13 cellular contexts compared by ENCODE assay signal in the genomic region with DNA sequence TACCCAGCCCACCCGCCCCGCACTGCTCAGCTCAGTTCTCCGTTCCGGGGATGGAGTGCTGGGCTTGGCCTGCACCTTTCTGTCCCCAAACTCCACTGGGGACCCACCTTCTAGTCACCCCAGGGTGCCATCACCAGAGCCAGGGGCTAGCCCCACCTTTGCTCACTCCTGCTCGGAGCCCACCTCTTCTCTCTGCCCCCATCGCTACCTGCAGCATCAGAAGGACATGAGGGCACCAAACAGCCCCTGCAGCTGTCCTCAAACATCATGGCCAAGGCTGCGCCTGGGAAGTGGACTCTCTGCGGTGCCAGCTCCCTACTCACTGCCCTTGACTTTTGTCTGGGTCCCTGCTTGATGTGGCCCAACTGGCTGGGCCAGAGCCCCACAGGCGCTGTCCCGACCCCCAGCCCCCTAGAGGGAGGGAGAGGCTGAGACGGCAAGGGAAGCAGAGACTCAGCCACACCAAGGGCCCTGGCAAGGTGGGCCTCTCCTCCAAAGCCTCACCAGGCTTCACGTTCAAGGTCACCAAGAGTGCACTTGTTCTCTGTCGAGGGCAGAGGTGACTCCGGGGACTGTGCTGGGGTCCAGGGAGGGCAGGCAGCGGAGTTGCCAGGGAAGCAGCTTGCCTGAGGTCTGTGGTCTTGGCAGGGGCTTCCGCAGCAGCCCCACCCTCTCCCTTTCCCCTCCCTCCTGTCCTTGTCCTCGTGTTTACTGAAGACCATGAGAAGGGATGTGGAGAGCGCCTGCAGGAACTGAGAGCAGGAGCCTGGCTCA. TPM values are rescaled to one million over a fixed set of nuclear protein-coding genes. Genes with fewer than 3 reads are reported as not detected.
"Had no signal": no experiment of that assay in that cellular context is flagged by ENCODE, and none has a peak within 500 bp of the region (broad histone marks: within the 10 kb centered on the region; RNA-seq: fewer than 3 reads in every experiment).

No MANE protein-coding gene starts in this region.

RNA-seq across cellular contexts. Expression of a gene that starts 13.6 kb away (rescaled TPM):
- total RNA-seq: activated CD8-positive, alpha-beta memory T cell treated with anti-CD3 and anti-CD28 coated beads, Interleukin-2, amount 10 ng/mL, durations not matched to agents 7 days and 5 days; activated T-helper 2 cell treated with anti-CD3 and anti-CD28 coated beads, Interferon-gamma antibody, Interleukin-2, Interleukin-4, amounts not matched to agents 10 μg/mL and 5 μg/mL and 100 μg/mL, durations not matched to agents 14 hours and 24 hours and 36 hours; ascending aorta; breast epithelium; endothelial cell of umbilical vein; esophagus squamous epithelium; heart right ventricle; left ventricle myocardium superior; mucosa of gallbladder; renal cortical epithelial cell; transverse colon had no signal
- polyA plus RNA-seq: adipose tissue, endothelial cell of umbilical vein, heart right ventricle, immature natural killer cell had no signal

RNA-seq across cellular contexts. Expression of a gene that starts 41.7 kb away (rescaled TPM):
- total RNA-seq: activated CD8-positive, alpha-beta memory T cell treated with anti-CD3 and anti-CD28 coated beads, Interleukin-2, amount 10 ng/mL, durations not matched to agents 7 days and 5 days; activated T-helper 2 cell treated with anti-CD3 and anti-CD28 coated beads, Interferon-gamma antibody, Interleukin-2, Interleukin-4, amounts not matched to agents 10 μg/mL and 5 μg/mL and 100 μg/mL, durations not matched to agents 14 hours and 24 hours and 36 hours; ascending aorta; breast epithelium; endothelial cell of umbilical vein; esophagus squamous epithelium; heart right ventricle; left ventricle myocardium superior; mucosa of gallbladder; renal cortical epithelial cell; transverse colon had no signal
- polyA plus RNA-seq: adipose tissue, endothelial cell of umbilical vein, heart right ventricle, immature natural killer cell had no signal
